Comparison of ENCODE assay signal across 1 cellular context in the genomic region with DNA sequence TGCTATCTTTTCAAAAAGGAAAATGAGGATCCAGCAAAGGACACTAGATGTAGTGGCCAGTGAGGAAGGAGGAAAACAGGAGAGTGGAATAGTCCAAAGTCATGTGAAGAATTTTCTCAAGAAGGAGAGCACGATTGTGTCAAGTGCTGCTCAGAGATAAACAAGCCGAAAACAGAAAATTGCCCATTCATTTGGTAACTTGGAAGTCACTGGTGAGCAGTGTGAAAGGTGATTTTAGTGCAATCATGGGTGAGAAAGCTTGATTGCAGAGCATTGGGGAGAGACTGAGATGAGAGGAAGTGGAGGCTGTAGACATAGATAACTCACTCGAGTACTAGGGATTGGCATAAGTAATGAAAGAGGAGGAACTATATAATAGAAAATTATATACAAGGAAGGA.
TF ChIP-seq lines count a peak whose summit lies in the region.

No MANE protein-coding gene starts in this region.

TF ChIP-seq in K562, 482 proteins besides CTCF, POLR2A, EP300 and RAD21 (continued from another document):
- TF ChIP-seq, protein P1, sequence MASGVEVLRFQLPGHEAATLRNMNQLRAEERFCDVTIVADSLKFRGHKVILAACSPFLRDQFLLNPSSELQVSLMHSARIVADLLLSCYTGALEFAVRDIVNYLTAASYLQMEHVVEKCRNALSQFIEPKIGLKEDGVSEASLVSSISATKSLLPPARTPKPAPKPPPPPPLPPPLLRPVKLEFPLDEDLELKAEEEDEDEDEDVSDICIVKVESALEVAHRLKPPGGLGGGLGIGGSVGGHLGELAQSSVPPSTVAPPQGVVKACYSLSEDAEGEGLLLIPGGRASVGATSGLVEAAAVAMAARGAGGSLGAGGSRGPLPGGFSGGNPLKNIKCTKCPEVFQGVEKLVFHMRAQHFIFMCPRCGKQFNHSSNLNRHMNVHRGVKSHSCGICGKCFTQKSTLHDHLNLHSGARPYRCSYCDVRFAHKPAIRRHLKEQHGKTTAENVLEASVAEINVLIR (CRISPR knock-in tag; IDR thresholded peaks at IDR 0.05) = no peak
- TF ChIP-seq CBFA2T2 (conservative IDR thresholded peaks at IDR 0.05) = peak; percentile 55
- TF ChIP-seq NCOR1 (IDR thresholded peaks at IDR 0.05) = peak; percentile 62; the same call in 1 of the 2 replicates
- TF ChIP-seq SOX6 (IDR thresholded peaks at IDR 0.05) = 0 out of 2 replicates have a peak, but pooled peaks have one; percentile 20
- peak; percentile 72 for TF ChIP-seq ARID1B (IDR thresholded peaks at IDR 0.05)
- no peak for TF ChIP-seq ZNF24 (IDR thresholded peaks at IDR 0.05)
- TF ChIP-seq HDAC8 (tag; IDR thresholded peaks at IDR 0.05) = no peak
- no peak for TF ChIP-seq BHLHE40 (IDR thresholded peaks at IDR 0.05; ENCODE audit: low read length)
- TF ChIP-seq ZNF316 (IDR thresholded peaks at IDR 0.05) = no peak
- peak; percentile 73 for TF ChIP-seq TAL1 (IDR thresholded peaks at IDR 0.05)
- TF ChIP-seq ILK (tag; IDR thresholded peaks at IDR 0.05; ENCODE audit: borderline replicate concordance, low read depth) = no peak
- TF ChIP-seq, protein P2, sequence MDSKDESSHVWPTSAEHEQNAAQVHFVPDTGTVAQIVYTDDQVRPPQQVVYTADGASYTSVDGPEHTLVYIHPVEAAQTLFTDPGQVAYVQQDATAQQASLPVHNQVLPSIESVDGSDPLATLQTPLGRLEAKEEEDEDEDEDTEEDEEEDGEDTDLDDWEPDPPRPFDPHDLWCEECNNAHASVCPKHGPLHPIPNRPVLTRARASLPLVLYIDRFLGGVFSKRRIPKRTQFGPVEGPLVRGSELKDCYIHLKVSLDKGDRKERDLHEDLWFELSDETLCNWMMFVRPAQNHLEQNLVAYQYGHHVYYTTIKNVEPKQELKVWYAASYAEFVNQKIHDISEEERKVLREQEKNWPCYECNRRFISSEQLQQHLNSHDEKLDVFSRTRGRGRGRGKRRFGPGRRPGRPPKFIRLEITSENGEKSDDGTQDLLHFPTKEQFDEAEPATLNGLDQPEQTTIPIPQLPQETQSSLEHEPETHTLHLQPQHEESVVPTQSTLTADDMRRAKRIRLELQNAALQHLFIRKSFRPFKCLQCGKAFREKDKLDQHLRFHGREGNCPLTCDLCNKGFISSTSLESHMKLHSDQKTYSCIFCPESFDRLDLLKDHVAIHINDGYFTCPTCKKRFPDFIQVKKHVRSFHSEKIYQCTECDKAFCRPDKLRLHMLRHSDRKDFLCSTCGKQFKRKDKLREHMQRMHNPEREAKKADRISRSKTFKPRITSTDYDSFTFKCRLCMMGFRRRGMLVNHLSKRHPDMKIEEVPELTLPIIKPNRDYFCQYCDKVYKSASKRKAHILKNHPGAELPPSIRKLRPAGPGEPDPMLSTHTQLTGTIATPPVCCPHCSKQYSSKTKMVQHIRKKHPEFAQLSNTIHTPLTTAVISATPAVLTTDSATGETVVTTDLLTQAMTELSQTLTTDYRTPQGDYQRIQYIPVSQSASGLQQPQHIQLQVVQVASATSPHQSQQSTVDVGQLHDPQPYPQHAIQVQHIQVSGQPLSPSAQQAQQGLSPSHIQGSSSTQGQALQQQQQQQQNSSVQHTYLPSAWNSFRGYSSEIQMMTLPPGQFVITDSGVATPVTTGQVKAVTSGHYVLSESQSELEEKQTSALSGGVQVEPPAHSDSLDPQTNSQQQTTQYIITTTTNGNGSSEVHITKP (IDR thresholded peaks at IDR 0.05; ENCODE audit: partially characterized antibody) = peak; percentile 45
- no peak for TF ChIP-seq HNRNPLL (IDR thresholded peaks at IDR 0.05; ENCODE audit: low read depth, low read length, poor library complexity, severe bottlenecking)
